2 cellular contexts compared by ENCODE assay signal in genomic region chr13:68692049-68692448, GRCh38.
TF ChIP-seq lines count a peak whose summit lies in the region.

No MANE protein-coding gene starts in this region.

TF ChIP-seq in HepG2, 621 proteins besides CTCF, POLR2A, EP300 and RAD21 (continued from another document):
- no peak for TF ChIP-seq MIER3 (CRISPR knock-in tag; IDR thresholded peaks at IDR 0.05; ENCODE audit: borderline replicate concordance)

TF ChIP-seq in H1, 55 proteins besides CTCF, POLR2A, EP300 and RAD21 (continued from another document):
- no peak for TF ChIP-seq BRCA1 (IDR thresholded peaks at IDR 0.05; ENCODE audit: low read depth, low read length)
- no peak for TF ChIP-seq CEBPB (IDR thresholded peaks at IDR 0.05; ENCODE audit: low read depth, low read length)
- no peak for TF ChIP-seq SIX5 (IDR thresholded peaks at IDR 0.05; ENCODE audit: low read depth, low read length)
- TF ChIP-seq CHD7 (IDR thresholded peaks at IDR 0.05; ENCODE audit: insufficient replicate concordance, low read length), result no peak
- TF ChIP-seq NANOG (IDR thresholded peaks at IDR 0.05; ENCODE audit: insufficient read depth, low read depth, low read length, poor library complexity, severe bottlenecking), result no peak
